In genomic region chr2:220000080-220000479, GRCh38 we compare ENCODE assay signal across 27 cellular contexts.
"Had no signal": no experiment of that assay in that cellular context is flagged by ENCODE, and none has a peak within 500 bp of the region (broad histone marks: within the 10 kb centered on the region; RNA-seq: fewer than 3 reads in every experiment).

No MANE protein-coding gene starts in this region.

- H3K36me3 ChIP-seq: neutrophil, ovary, prostate gland, upper lobe of right lung had no signal

- H3K27ac Mint-ChIP-seq: activated CD4-positive, alpha-beta memory T cell treated with anti-CD3 and anti-CD28 coated beads for 36 hours; activated CD4-positive, alpha-beta T cell treated with anti-CD3 and anti-CD28 coated beads, Interleukin-2, amount 10 ng/mL, durations not matched to agents 24 days and 14 days; activated naive CD4-positive, alpha-beta T cell treated with anti-CD3 and anti-CD28 coated beads, Interleukin-2, amount 50 U/mL, for 72 hours; activated T-cell treated with anti-CD3 and anti-CD28 coated beads, Interleukin-2, amount 50 U/mL, for 24 hours; activated T-helper 17 cell treated with anti-CD3 and anti-CD28 coated beads, Interleukin-2, amount 50 U/mL, for 72 hours; brain; endodermal cell; nephron; stimulated activated effector memory CD8-positive, alpha-beta T cell treated with anti-CD3 and anti-CD28 coated beads, Interleukin-12 subunit alpha, Interleukin-12 subunit beta, amount 100 ng/mL, for 72 hours; stimulated activated naive CD8-positive, alpha-beta T cell treated with anti-CD3 and anti-CD28 coated beads, Interleukin-15, Interleukin-2, amounts not matched to agents 100 ng/mL and 50 ng/mL, for 24 hours had no signal

- H3K4me3 Mint-ChIP-seq: activated CD4-positive, alpha-beta memory T cell treated with anti-CD3 and anti-CD28 coated beads for 36 hours; activated CD4-positive, alpha-beta T cell treated with anti-CD3 and anti-CD28 coated beads, Interleukin-2, amount 10 ng/mL, durations not matched to agents 24 days and 14 days; activated T-cell treated with anti-CD3 and anti-CD28 coated beads, Interleukin-2, amount 50 U/mL, for 24 hours; activated T-helper 17 cell treated with anti-CD3 and anti-CD28 coated beads, Interleukin-2, amount 50 U/mL, for 72 hours; brain; endodermal cell; nephron; stimulated activated effector memory CD8-positive, alpha-beta T cell treated with anti-CD3 and anti-CD28 coated beads, Interleukin-12 subunit alpha, Interleukin-12 subunit beta, amount 100 ng/mL, for 72 hours; stimulated activated naive CD8-positive, alpha-beta T cell treated with anti-CD3 and anti-CD28 coated beads, Interleukin-15, Interleukin-2, amounts not matched to agents 100 ng/mL and 50 ng/mL, for 24 hours had no signal

- H3K36me3 Mint-ChIP-seq: activated CD4-positive, alpha-beta memory T cell treated with anti-CD3 and anti-CD28 coated beads for 36 hours; activated naive CD4-positive, alpha-beta T cell treated with anti-CD3 and anti-CD28 coated beads, Interleukin-2, amount 50 U/mL, for 72 hours; brain; stimulated activated effector memory CD8-positive, alpha-beta T cell treated with anti-CD3 and anti-CD28 coated beads, Interleukin-12 subunit alpha, Interleukin-12 subunit beta, amount 100 ng/mL, for 72 hours had no signal

- H3K27me3 Mint-ChIP-seq: activated CD4-positive, alpha-beta memory T cell treated with anti-CD3 and anti-CD28 coated beads for 36 hours; activated CD4-positive, alpha-beta T cell treated with anti-CD3 and anti-CD28 coated beads, Interleukin-2, amount 10 ng/mL, durations not matched to agents 24 days and 14 days; brain had no signal

- H3K4me1 ChIP-seq: prostate gland, upper lobe of right lung had no signal

- ATAC-seq: activated naive CD4-positive, alpha-beta T cell treated with anti-CD3 and anti-CD28 coated beads, Interleukin-2, amount 50 U/mL, for 72 hours; activated T-helper 17 cell treated with anti-CD3 and anti-CD28 coated beads, Interleukin-2, amount 50 U/mL, for 72 hours; esophagus mucosa; left colon; sciatic nerve; stimulated activated effector memory CD8-positive, alpha-beta T cell treated with anti-CD3 and anti-CD28 coated beads, Interleukin-12 subunit alpha, Interleukin-12 subunit beta, amount 100 ng/mL, for 72 hours; upper lobe of right lung had no signal

- H3K9me3 ChIP-seq: neutrophil, ovary, prostate gland, upper lobe of right lung had no signal

- H3K27ac ChIP-seq: neutrophil, ovary, prostate gland, upper lobe of right lung had no signal

- H3K4me3 ChIP-seq: ovary, prostate gland, upper lobe of right lung had no signal

- H3K27me3 ChIP-seq: neutrophil, ovary, upper lobe of right lung had no signal

- DNase-seq: activated CD4-positive, alpha-beta memory T cell treated with anti-CD3 and anti-CD28 coated beads for 36 hours; activated CD4-positive, alpha-beta T cell treated with anti-CD3 and anti-CD28 coated beads, Interleukin-2, amount 10 ng/mL, durations not matched to agents 24 days and 14 days; activated CD4-positive, CD25-positive, alpha-beta regulatory T cell treated with anti-CD3 and anti-CD28 coated beads, Interleukin-2, amount 50 U/mL, for 72 hours; activated CD8-positive, alpha-beta memory T cell treated with anti-CD3 and anti-CD28 coated beads, Interleukin-2, amount 50 U/mL, for 48 hours; activated T-cell treated with anti-CD3 and anti-CD28 coated beads, Interleukin-2, amount 50 U/mL, for 24 hours; aorta; caudate nucleus; endodermal cell; foreskin melanocyte; left colon; mammary epithelial cell; ovary; retina; small intestine; stimulated activated CD4-positive, alpha-beta T cell treated with anti-CD3 and anti-CD28 coated beads, Interleukin-4, amount 100 ng/mL, for 24 hours; T-helper 2 cell; upper lobe of right lung had no signal

- H3K4me1 Mint-ChIP-seq: activated CD4-positive, alpha-beta T cell treated with anti-CD3 and anti-CD28 coated beads, Interleukin-2, amount 10 ng/mL, durations not matched to agents 24 days and 14 days; activated T-helper 17 cell treated with anti-CD3 and anti-CD28 coated beads, Interleukin-2, amount 50 U/mL, for 72 hours; stimulated activated effector memory CD8-positive, alpha-beta T cell treated with anti-CD3 and anti-CD28 coated beads, Interleukin-12 subunit alpha, Interleukin-12 subunit beta, amount 100 ng/mL, for 72 hours had no signal

- H3K9me3 Mint-ChIP-seq: activated CD4-positive, alpha-beta memory T cell treated with anti-CD3 and anti-CD28 coated beads for 36 hours; activated CD4-positive, alpha-beta T cell treated with anti-CD3 and anti-CD28 coated beads, Interleukin-2, amount 10 ng/mL, durations not matched to agents 24 days and 14 days; activated naive CD4-positive, alpha-beta T cell treated with anti-CD3 and anti-CD28 coated beads, Interleukin-2, amount 50 U/mL, for 72 hours; activated T-cell treated with anti-CD3 and anti-CD28 coated beads, Interleukin-2, amount 50 U/mL, for 24 hours; brain; endodermal cell; nephron had no signal
